Comparison of ENCODE assay signal across 8 cellular contexts in the genomic region with DNA sequence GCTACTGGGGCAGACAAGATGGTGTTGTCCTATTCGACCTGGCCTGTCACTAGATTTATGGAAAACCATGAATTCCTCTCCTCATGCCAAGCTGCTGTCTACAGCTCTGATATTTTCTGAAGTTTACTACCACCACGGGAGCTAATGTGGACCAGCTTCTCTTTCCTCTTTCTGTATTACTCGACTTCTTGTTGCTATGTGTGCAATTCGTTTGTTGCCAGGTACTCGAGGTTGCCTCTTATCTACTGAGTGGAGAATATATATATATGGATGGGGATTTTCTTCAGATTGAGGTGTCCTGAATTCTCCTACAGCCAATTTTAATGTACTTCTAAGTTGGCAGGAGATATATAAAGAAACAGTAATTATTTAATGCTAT. TPM values are rescaled to one million over a fixed set of nuclear protein-coding genes. Genes with fewer than 3 reads are reported as not detected.
DNase-seq lines count a peak whose midpoint lies in the region; ATAC-seq lines count a peak whose summit lies in the region.

No MANE protein-coding gene starts in this region.

- DNase-seq in Jurkat, Clone E6-1 (ENCODE audit: low read depth, low spot score), result no peak
- peak; percentile 50 for DNase-seq in medulla oblongata (ENCODE audit: extremely low spot score)
- DNase-seq in stimulated activated naive CD4-positive, alpha-beta T cell treated with Interleukin-2 at 50 U/mL for 16 hours (lab: John Stamatoyannopoulos, UW), result no peak
- DNase-seq in AG08395 (ENCODE audit: low spot score), result no peak
- DNase-seq in COLO829 (ENCODE audit: low spot score), result no peak
- DNase-seq in SHP77 treated with DMSO at 0.1 percent for 48 hours (lab: John Stamatoyannopoulos, UW), result no peak

- peak; percentile 58 for ATAC-seq in GM18517 (IDR thresholded peaks at IDR 0.05; ENCODE audit: unreplicated experiment)
- ATAC-seq in GM21717 (IDR thresholded peaks at IDR 0.05; ENCODE audit: unreplicated experiment), result peak; percentile 51

- H3K4me3 ChIP-seq in Jurkat, Clone E6-1 (ENCODE audit: low read length), result peak overlapping the region; percentile 42

RNA-seq across cellular contexts. Expression of a gene that starts 34.7 kb away (rescaled TPM):
- polyA plus RNA-seq in Jurkat, Clone E6-1 (2012; ENCODE audit: insufficient read depth, insufficient read length), result 12.2 TPM
